Comparison of ENCODE assay signal across 24 cellular contexts in the genomic region with DNA sequence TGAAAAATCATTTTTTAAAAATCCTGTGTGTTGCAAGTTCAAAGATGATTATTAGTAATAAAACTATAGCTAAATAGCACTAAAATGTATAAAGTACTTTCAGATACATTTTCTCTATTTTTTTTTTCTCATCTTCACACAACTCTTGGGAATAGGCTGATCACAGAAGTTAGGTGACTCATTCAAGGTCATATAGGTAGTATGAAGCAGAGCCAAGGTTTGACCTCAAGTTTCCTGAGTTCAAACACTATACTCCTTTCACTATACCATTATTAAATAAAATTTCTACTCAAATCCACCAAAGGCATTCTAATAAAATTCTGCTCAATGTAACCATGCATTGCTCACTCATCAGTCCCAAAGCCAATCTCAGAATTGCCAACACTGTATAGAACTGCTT. TPM values are rescaled to one million over a fixed set of nuclear protein-coding genes. Genes with fewer than 3 reads are reported as not detected.
A peak's percentile ranks its signal among the peaks of the same experiment; 100 is the strongest.
DNase-seq lines count a peak whose midpoint lies in the region; ATAC-seq, FAIRE-seq and TF ChIP-seq lines count a peak whose summit lies in the region.
"Had no signal": no experiment of that assay in that cellular context is flagged by ENCODE, and none has a peak within 500 bp of the region (broad histone marks: within the 10 kb centered on the region; RNA-seq: fewer than 3 reads in every experiment).

No MANE protein-coding gene starts in this region.

- H3K4me1 ChIP-seq in RWPE2 (ENCODE audit: insufficient read depth, poor library complexity, severe bottlenecking) (peaks cover 21% of the 10 kb centered on the region), endothelial cell of umbilical vein (ENCODE audit: control insufficient read depth, extremely low read depth, insufficient read depth, low read length) (peaks cover 5% of the 10 kb centered on the region)
- H3K4me1 ChIP-seq: BE2C, BLaER1, Caco-2 had no signal

- no peak for FAIRE-seq in endothelial cell of umbilical vein (lab: Jason Lieb, UNC)
- FAIRE-seq: A204.1, D721Med, GM12891, GM19239 had no signal

- H2AFZ ChIP-seq in endothelial cell of umbilical vein (ENCODE audit: low read depth, low read length) = no peak overlapping the region

- H3K36me3 Mint-ChIP-seq in T-cell = no peaks in the 10 kb centered on the region
- H3K36me3 Mint-ChIP-seq: CD14-positive monocyte; CD4-positive, alpha-beta memory T cell; CD4-positive, CD25-positive, alpha-beta regulatory T cell had no signal

- H3K9ac ChIP-seq in endothelial cell of umbilical vein (replicated peaks; ENCODE audit: extremely low read depth, insufficient read depth, low read length) = no peak overlapping the region
- H3K9ac ChIP-seq: BLaER1 had no signal

- H3K27ac Mint-ChIP-seq in T-cell = no peak overlapping the region
- H3K27ac Mint-ChIP-seq: CD14-positive monocyte; CD4-positive, alpha-beta memory T cell; CD4-positive, CD25-positive, alpha-beta regulatory T cell; CD8-positive, alpha-beta memory T cell had no signal

- H3K27me3 ChIP-seq in RWPE2 (ENCODE audit: insufficient read depth, poor library complexity, severe bottlenecking) (no peaks in the 10 kb centered on the region), endothelial cell of umbilical vein (ENCODE audit: control insufficient read depth in 2 of 2, insufficient read depth in 2 of 2, low read length in 2 of 2) (no peaks in the 10 kb centered on the region)
- H3K27me3 ChIP-seq: BE2C, BLaER1 had no signal

- no peak for TF ChIP-seq CTCF in RWPE2 (IDR thresholded peaks at IDR 0.05; ENCODE audit: poor library complexity, severe bottlenecking)
- no peak for TF ChIP-seq CTCF in endothelial cell of umbilical vein (IDR thresholded peaks at IDR 0.05; ENCODE audit: extremely low read depth in 1 of 2, insufficient read depth in 1 of 2, low read depth in 1 of 2, low read length in 2 of 2)

- peak; percentile 24 for DNase-seq in HT1080 (ENCODE audit: low read depth)
- no peak for DNase-seq in RWPE2 (ENCODE audit: low spot score)
- no peak for DNase-seq in endothelial cell of umbilical vein (ENCODE audit: low read depth, low spot score)
- no peak for DNase-seq in COLO668 (lab: John Stamatoyannopoulos, UW; ENCODE audit: unreplicated experiment)
- no peak for DNase-seq in T-cell
- DNase-seq in kidney glomerular epithelial cell (lab: John Stamatoyannopoulos, UW) = no peak
- DNase-seq: 8988T; ACHN; BE2C; C1 segment of cervical spinal cord; Caco-2; Calu3; CD4-positive, alpha-beta memory T cell; CD4-positive, CD25-positive, alpha-beta regulatory T cell; CD8-positive, alpha-beta memory T cell; DMS79 treated with DMSO at 0.1 percent for 48 hours; GF-D8 had no signal

- peaks cover 7% of the 10 kb centered on the region for H3K79me2 ChIP-seq in endothelial cell of umbilical vein (ENCODE audit: control insufficient read depth, insufficient read depth, low read length)

- POLR2A ChIA-PET in endothelial cell of umbilical vein (lab: Charles Lee) (no interaction called here), T-cell (lab: Charles Lee) (no interaction called here)

- peak overlapping the region; percentile 6 for H3K4me2 ChIP-seq in endothelial cell of umbilical vein (ENCODE audit: insufficient read depth, low read length)
- H3K4me2 ChIP-seq: BLaER1 had no signal

- H3K4me1 Mint-ChIP-seq in T-cell = no peaks in the 10 kb centered on the region
- H3K4me1 Mint-ChIP-seq: CD14-positive monocyte; CD4-positive, alpha-beta memory T cell; CD4-positive, CD25-positive, alpha-beta regulatory T cell; CD8-positive, alpha-beta memory T cell had no signal

- H3K36me3 ChIP-seq in RWPE2 (ENCODE audit: low read depth) = 0 out of 2 replicates have a peak, but pooled peaks cover 3% of the 10 kb centered on the region
- H3K36me3 ChIP-seq in endothelial cell of umbilical vein (ENCODE audit: control insufficient read depth in 2 of 2, extremely low read depth in 1 of 2, insufficient read depth in 2 of 2, low read length in 2 of 2) = no peaks in the 10 kb centered on the region
- H3K36me3 ChIP-seq: BE2C, BLaER1 had no signal

- H3K9me3 Mint-ChIP-seq in T-cell = no peaks in the 10 kb centered on the region
- H3K9me3 Mint-ChIP-seq: CD4-positive, alpha-beta memory T cell; CD4-positive, CD25-positive, alpha-beta regulatory T cell had no signal

- ATAC-seq in RWPE2 (ENCODE audit: low read depth) (peak; percentile 73), T-cell (replicated peaks in 1 of 4) (no peak), HG02938 (IDR thresholded peaks at IDR 0.05; ENCODE audit: unreplicated experiment) (no peak)

- H3K27ac ChIP-seq in RWPE2 (ENCODE audit: poor library complexity, severe bottlenecking) (no peak overlapping the region), endothelial cell of umbilical vein (ENCODE audit: insufficient read depth, low read depth, low read length) (no peak overlapping the region)
- H3K27ac ChIP-seq: BLaER1 had no signal

- H3K9me3 ChIP-seq in RWPE2 (ENCODE audit: severe bottlenecking) (no peaks in the 10 kb centered on the region), endothelial cell of umbilical vein (replicated peaks; ENCODE audit: control insufficient read depth, insufficient read depth, low read length) (no peaks in the 10 kb centered on the region)
- H3K9me3 ChIP-seq: BE2C, BLaER1, Caco-2 had no signal

- CTCF ChIA-PET in endothelial cell of umbilical vein (lab: Charles Lee) = interaction anchor here (1.4 kb wide), 1 partner anchor 248 kb away, joined by 3 read pairs; no protein-coding TSS in a partner anchor
- CTCF ChIA-PET in T-cell (lab: Charles Lee) = no interaction called here

- intact Hi-C loops in endothelial cell of umbilical vein (cut with micrococcal nuclease) = no loop called here

- H3K4me3 ChIP-seq in RWPE2 (ENCODE audit: severe bottlenecking) (no peak overlapping the region), endothelial cell of umbilical vein (replicated peaks in 1 of 3; ENCODE audit: insufficient read depth in 1 of 3, low read depth in 1 of 3, low read length in 3 of 3) (no peak overlapping the region)
- H3K4me3 ChIP-seq: BLaER1 had no signal

- H3K27me3 Mint-ChIP-seq in T-cell = peaks cover 24 to 29% of the 10 kb centered on the region in 2 donors

- peaks cover 3% of the 10 kb centered on the region for H4K20me1 ChIP-seq in endothelial cell of umbilical vein (replicated peaks; ENCODE audit: control insufficient read depth, extremely low read depth, insufficient read depth, low read length)
- H4K20me1 ChIP-seq: BLaER1 had no signal

- dilution Hi-C loops in endothelial cell of umbilical vein (cut with MboI; ENCODE audit: extremely low pct_ligation_motif_present, low sequenced_read_pairs) = no loop called here

- no peak overlapping the region for H3K4me3 Mint-ChIP-seq in T-cell
- H3K4me3 Mint-ChIP-seq: CD14-positive monocyte; CD4-positive, alpha-beta memory T cell; CD4-positive, CD25-positive, alpha-beta regulatory T cell; CD8-positive, alpha-beta memory T cell had no signal

- BruUV-seq in endothelial cell of umbilical vein (replicated peaks; lab: Mats Ljungman, UMichigan) = no TSS peak

- no peak for TF ChIP-seq POLR2A in endothelial cell of umbilical vein (IDR thresholded peaks at IDR 0.05; ENCODE audit: low read depth, low read length)

- H3K9me1 ChIP-seq in endothelial cell of umbilical vein (replicated peaks; ENCODE audit: control insufficient read depth, extremely low read depth, insufficient read depth, low read length) = no peaks in the 10 kb centered on the region

TF ChIP-seq in endothelial cell of umbilical vein, 7 proteins besides CTCF, POLR2A, EP300 and RAD21:
- TF ChIP-seq MYC (IDR thresholded peaks at IDR 0.05; ENCODE audit: low read depth, low read length) (no peak), EZH2 (IDR thresholded peaks at IDR 0.05; ENCODE audit: borderline replicate concordance, low read depth, low read length, severe bottlenecking) (no peak), GATA2 (IDR thresholded peaks at IDR 0.05; ENCODE audit: insufficient read depth, insufficient read length, low read depth, low read length) (no peak), JUN (IDR thresholded peaks at IDR 0.05; ENCODE audit: borderline replicate concordance, insufficient read depth, insufficient read length, low read depth) (no peak), FOS (IDR thresholded peaks at IDR 0.05; ENCODE audit: borderline replicate concordance, insufficient read depth, low read length) (no peak)
- TF ChIP-seq, protein P1, sequence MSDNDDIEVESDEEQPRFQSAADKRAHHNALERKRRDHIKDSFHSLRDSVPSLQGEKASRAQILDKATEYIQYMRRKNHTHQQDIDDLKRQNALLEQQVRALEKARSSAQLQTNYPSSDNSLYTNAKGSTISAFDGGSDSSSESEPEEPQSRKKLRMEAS (IDR thresholded peaks at IDR 0.05; ENCODE audit: insufficient read depth, insufficient read length) = no peak
TF ChIP-seq in endothelial cell of umbilical vein: peak in this region for 0.

RNA-seq across cellular contexts. Expression of a gene that starts 21.3 kb away (rescaled TPM):
- total RNA-seq in HT1080 (2014; rRNA removed; shearing (Covaris generic)) = 24.7 and 28.1 TPM in 2 replicates
- polyA plus RNA-seq in HT1080 (2015; cell fraction: cytosol; rRNA removed) = 18.1 and 19.4 TPM in 2 replicates
- polyA plus RNA-seq in HT1080 (2015; cell fraction: nucleus; rRNA removed) = 32.1 and 33.2 TPM in 2 replicates
- total RNA-seq in endothelial cell of umbilical vein (16.7 and 18.2 TPM in 2 replicates), T-cell (under 1 TPM in 3 of 5 donors, not detected in 2; 0.09 to 0.26 (median 0.23) TPM)
- polyA plus RNA-seq in endothelial cell of umbilical vein = 17.9 and 20.2 TPM in 2 replicates
- polyA plus RNA-seq in endothelial cell of umbilical vein (2011; cell fraction: cytosol; rRNA removed) = 13.6 TPM in 2 replicates
- 36.3 and 45.2 TPM in 2 replicates for polyA plus RNA-seq in endothelial cell of umbilical vein (2011; cell fraction: nucleus; rRNA removed)
- polyA plus RNA-seq in endothelial cell of umbilical vein (2012) = 6.8 and 9.1 TPM in 2 replicates
- polyA minus RNA-seq in endothelial cell of umbilical vein = 50.2 and 59.0 TPM in 2 replicates
- 0.92 TPM for polyA minus RNA-seq in endothelial cell of umbilical vein (2011; cell fraction: cytosol; rRNA and poly(A)+ RNA removed)
- polyA minus RNA-seq in endothelial cell of umbilical vein (2011; cell fraction: nucleus; rRNA and poly(A)+ RNA removed) = 33.4 and 36.9 TPM in 2 replicates
- total RNA-seq: CD4-positive, CD25-positive, alpha-beta regulatory T cell had no signal
- polyA plus RNA-seq: CD14-positive monocyte had no signal

Comparison
In these comparisons a context has a peak if more than half of its experiments do, and no peak if none do; other contexts are left out.
1. RNA of a gene that starts 21.3 kb away (total RNA-seq): 24.7 to 28.1 TPM in HT1080 and 16.7 to 18.2 TPM in endothelial cell of umbilical vein; 0.09 to 0.26 TPM in T-cell; every median in the first group is over 10 times any median in the second.